11 cellular contexts compared by ENCODE assay signal in the genomic region with DNA sequence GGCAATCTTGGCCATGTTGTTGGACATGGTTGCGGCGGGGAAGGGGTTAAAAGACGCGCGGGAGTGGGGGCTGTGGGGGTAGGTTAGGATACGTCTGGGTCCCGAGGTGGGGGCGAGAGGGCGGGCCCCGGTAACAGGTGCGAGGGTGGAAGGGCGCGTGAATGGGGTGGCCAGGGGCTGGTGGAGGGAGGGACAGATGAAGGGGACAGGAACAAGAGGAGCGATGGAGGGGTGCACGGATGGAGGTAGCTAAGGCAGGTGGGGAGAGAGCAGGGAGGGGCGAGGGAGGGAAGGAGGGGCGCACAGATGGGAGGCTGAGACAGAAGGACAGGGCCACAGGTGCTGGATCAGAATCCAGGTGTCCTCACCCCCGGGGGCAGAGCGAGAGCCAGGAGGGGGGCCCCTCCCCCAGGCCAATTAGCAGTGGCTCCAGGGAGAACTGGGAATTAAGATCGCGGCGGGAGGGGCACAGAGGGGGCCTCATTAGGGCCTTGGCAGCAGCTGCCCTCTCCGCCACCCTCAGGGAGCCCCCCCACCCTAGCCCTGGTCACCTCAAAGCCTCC. TPM values are rescaled to one million over a fixed set of nuclear protein-coding genes. Genes with fewer than 3 reads are reported as not detected.
DNase-seq lines count a peak whose midpoint lies in the region; TF ChIP-seq lines count a peak whose summit lies in the region.
"Had no signal": no experiment of that assay in that cellular context is flagged by ENCODE, and none has a peak within 500 bp of the region (broad histone marks: within the 10 kb centered on the region; RNA-seq: fewer than 3 reads in every experiment).

No MANE protein-coding gene starts in this region.

- CTCF ChIA-PET in activated naive CD4-positive, alpha-beta T cell treated with anti-CD3 and anti-CD28 coated beads, Interleukin-2, amount 10 ng/mL, durations not matched to agents 7 days and 5 days (lab: Charles Lee) = interaction anchor here (1.3 kb wide), 1 partner anchor 21 kb away, joined by 4 read pairs; no protein-coding TSS in a partner anchor
- CTCF ChIA-PET in PC-9 (lab: Charles Lee) = no interaction called here

- peaks cover 20% of the 10 kb centered on the region for H3K4me1 Mint-ChIP-seq in activated naive CD4-positive, alpha-beta T cell treated with anti-CD3 and anti-CD28 coated beads, Interleukin-2, amount 10 ng/mL, durations not matched to agents 7 days and 5 days

- H3K4me3 ChIP-seq in PC-9 (peak overlapping the region; percentile 44; the same call in 1 of the 2 replicates), fibroblast of pulmonary artery (replicated peaks; ENCODE audit: low read depth, low read length) (peak overlapping the region; percentile 40), uterus (peak overlapping the region in 1 of 2 donors; percentile 36)

- H3K4me1 ChIP-seq in PC-9 (replicated peaks; ENCODE audit: insufficient read depth) (peaks cover 20% of the 10 kb centered on the region), uterus (no peaks in the 10 kb centered on the region)

- POLR2A ChIA-PET in PC-9 (lab: Charles Lee; ENCODE audit: unreplicated experiment) = no interaction called here

- H3K27ac Mint-ChIP-seq in activated naive CD4-positive, alpha-beta T cell treated with anti-CD3 and anti-CD28 coated beads, Interleukin-2, amount 10 ng/mL, durations not matched to agents 7 days and 5 days = no peak overlapping the region

- no peak overlapping the region for H2AFZ ChIP-seq in PC-9

- H3K27me3 ChIP-seq in PC-9 (ENCODE audit: insufficient read depth, low read depth) (peaks cover 71% of the 10 kb centered on the region), uterus (no peaks in the 10 kb centered on the region)

- no peak overlapping the region for H3K27ac ChIP-seq in PC-9
- peak overlapping the region; percentile 71 for H3K27ac ChIP-seq in temporal lobe (ENCODE audit: low read depth, low read length)
- peak overlapping the region in 1 of 2 donors; percentile 32 for H3K27ac ChIP-seq in uterus
- H3K27ac ChIP-seq: skin epidermis had no signal

- H3K9me2 ChIP-seq in PC-9 (ENCODE audit: insufficient read depth) = no peaks in the 10 kb centered on the region

- no peaks in the 10 kb centered on the region for H3K36me3 Mint-ChIP-seq in activated naive CD4-positive, alpha-beta T cell treated with anti-CD3 and anti-CD28 coated beads, Interleukin-2, amount 10 ng/mL, durations not matched to agents 7 days and 5 days

- no TSS peak for BruUV-seq in PC-9 (replicated peaks; lab: Mats Ljungman, UMichigan)

- TF ChIP-seq CTCF in PC-9 (conservative IDR thresholded peaks at IDR 0.05) = no peak
- no peak for TF ChIP-seq CTCF in fibroblast of pulmonary artery (IDR thresholded peaks at IDR 0.05; ENCODE audit: low read length, missing control alignments)
- no peak for TF ChIP-seq CTCF in uterus (IDR thresholded peaks at IDR 0.05)

- intact Hi-C loops in PC-9 (cut with micrococcal nuclease; ENCODE audit: unreplicated experiment) (loop anchor here (1.0 kb wide), 1 partner anchor 27 kb away; the partner anchor contains the start of gene DACT3), uterus (cut with DNase I; ENCODE audit: low total_unique reads) (no loop called here)

- H3K4me3 Mint-ChIP-seq in activated naive CD4-positive, alpha-beta T cell treated with anti-CD3 and anti-CD28 coated beads, Interleukin-2, amount 10 ng/mL, durations not matched to agents 7 days and 5 days = peak overlapping the region; percentile 15

- TF ChIP-seq POLR2A in uterus (IDR thresholded peaks at IDR 0.05) = no peak

- H3K79me2 ChIP-seq in PC-9 (ENCODE audit: low read depth) = no peaks in the 10 kb centered on the region

- peaks cover 51% of the 10 kb centered on the region for H3K27me3 Mint-ChIP-seq in activated naive CD4-positive, alpha-beta T cell treated with anti-CD3 and anti-CD28 coated beads, Interleukin-2, amount 10 ng/mL, durations not matched to agents 7 days and 5 days

- H3K9me3 Mint-ChIP-seq in activated naive CD4-positive, alpha-beta T cell treated with anti-CD3 and anti-CD28 coated beads, Interleukin-2, amount 10 ng/mL, durations not matched to agents 7 days and 5 days = no peaks in the 10 kb centered on the region

- H3K36me3 ChIP-seq in PC-9 (ENCODE audit: low read depth) (no peaks in the 10 kb centered on the region), uterus (no peaks in the 10 kb centered on the region)

- peaks cover 4% of the 10 kb centered on the region; the same call in 1 of the 2 replicates for H3F3A ChIP-seq in PC-9 (ENCODE audit: insufficient read depth, low read depth)

- H4K20me1 ChIP-seq in PC-9 (ENCODE audit: insufficient read depth) = no peaks in the 10 kb centered on the region

- no peaks in the 10 kb centered on the region for H3K9me3 ChIP-seq in PC-9 (ENCODE audit: insufficient read depth, low read depth)
- no peaks in the 10 kb centered on the region for H3K9me3 ChIP-seq in uterus

- peak overlapping the region; percentile 80 for H3K4me2 ChIP-seq in PC-9

- DNase-seq in activated naive CD4-positive, alpha-beta T cell treated with anti-CD3 and anti-CD28 coated beads, Interleukin-2, amount 10 ng/mL, durations not matched to agents 7 days and 5 days = no peak
- no peak for DNase-seq in activated naive CD4-positive, alpha-beta T cell (lab: John Stamatoyannopoulos, UW)
- DNase-seq in PC-9 = no peak
- DNase-seq in fibroblast of pulmonary artery (ENCODE audit: low read depth) = no peak
- DNase-seq in uterus = no peak
- DNase-seq in HuH-7.5 (ENCODE audit: low spot score) = no peak
- no peak for DNase-seq in SW 1271 (lab: John Stamatoyannopoulos, UW)

RNA-seq across cellular contexts. Expression of gene GNG8, which starts 1.3 kb away (rescaled TPM):
- total RNA-seq in PC-9 (2021) (not detected in 2 replicates), temporal lobe (not detected), uterus (not detected)
- total RNA-seq: Daoy, SK-MEL-5 had no signal

RNA-seq across cellular contexts. Expression of gene PTGIR, which starts 9.8 kb away (rescaled TPM):
- total RNA-seq in PC-9 (2021) (0.28 TPM in 1 of 2 replicates, not detected in the other), temporal lobe (0.25 TPM), uterus (1 to 10 TPM in 2 of 4 donors, under 1 TPM in 2; 0.51 to 6.1 (median 3.5) TPM)
- total RNA-seq: SK-MEL-5 had no signal

RNA-seq across cellular contexts. Expression of gene DACT3, which starts 26.2 kb away (rescaled TPM):
- total RNA-seq in PC-9 (2021) = 0.13 TPM in 1 of 2 replicates, not detected in the other
- 14.5 TPM for total RNA-seq in temporal lobe
- 10 to 100 TPM in 3 of 4 donors, under 1 TPM in 1; 0.29 to 90.1 (median 30.3) TPM for total RNA-seq in uterus

RNA-seq across cellular contexts. Expression of gene CALM3, which starts 33.6 kb away (rescaled TPM):
- total RNA-seq in PC-9 (2021) (211 and 239 TPM in 2 replicates), temporal lobe (257 TPM), uterus (100 to 1,000 TPM in 3 of 4 donors, 10 to 100 TPM in 1; 83.8 to 225 (median 157) TPM)

Comparison
In these comparisons a context has a peak if more than half of its experiments do, and no peak if none do; other contexts are left out.
1. RNA of gene GNG8, which starts 1.3 kb away (total RNA-seq): not detected in temporal lobe (single experiment); not detected in PC-9 and not detected in uterus; every median in the first group is over 10 times any median in the second.